ENCODE assay signal across 19 cellular contexts in the genomic region with DNA sequence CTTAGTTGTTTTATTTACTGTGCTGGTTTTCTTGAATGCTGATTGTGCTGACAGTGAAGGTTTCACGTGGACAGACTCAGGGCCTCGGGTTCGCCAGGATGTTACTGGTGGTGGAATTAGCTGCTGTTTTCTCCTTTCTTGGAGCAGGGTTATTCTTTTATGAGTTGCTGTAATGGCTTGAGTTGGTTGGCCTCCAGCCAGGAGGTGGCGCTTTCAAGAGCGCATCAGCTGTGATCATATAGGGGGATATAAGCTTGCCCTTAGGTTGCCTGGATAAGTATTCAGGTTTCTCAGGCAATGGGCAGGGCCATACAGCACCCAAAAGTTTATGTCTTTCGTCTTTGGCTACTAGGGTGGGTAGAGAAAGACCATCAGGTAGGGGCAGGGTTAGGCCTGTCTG.
A peak's percentile ranks its signal among the peaks of the same experiment; 100 is the strongest.
DNase-seq lines count a peak whose midpoint lies in the region; ATAC-seq and TF ChIP-seq lines count a peak whose summit lies in the region.
"Had no signal": no experiment of that assay in that cellular context is flagged by ENCODE, and none has a peak within 500 bp of the region (broad histone marks: within the 10 kb centered on the region; RNA-seq: fewer than 3 reads in every experiment).

No MANE protein-coding gene starts in this region.

- H3K27ac Mint-ChIP-seq in endodermal cell = no peak overlapping the region
- H3K27ac Mint-ChIP-seq: B cell; CD14-positive monocyte; CD4-positive, alpha-beta T cell; CD8-positive, alpha-beta memory T cell; HFFc6 had no signal

- no peak overlapping the region for H3K4me3 ChIP-seq in Jurkat, Clone E6-1 (ENCODE audit: low read length)
- H3K4me3 ChIP-seq in OCI-LY7 (ENCODE audit: low read depth, low read length, poor library complexity, severe bottlenecking) (no peak overlapping the region), endodermal cell (ENCODE audit: low read length) (no peak overlapping the region)
- H3K4me3 ChIP-seq: BLaER1 treated with 17β-estradiol and CSF1 and Interleukin-3, amounts not matched to agents 10 nM and 100 nM; GM12878; GM23248; HAP-1 had no signal

- TF ChIP-seq CTCF in OCI-LY7 (conservative IDR thresholded peaks at IDR 0.05; ENCODE audit: low read length) = peak; percentile 32; the same call in 1 of the 2 replicates
- TF ChIP-seq CTCF in endodermal cell (conservative IDR thresholded peaks at IDR 0.05) = peak; percentile 32

- no peak overlapping the region for H3K27ac ChIP-seq in OCI-LY7 (ENCODE audit: low read depth, low read length, poor library complexity, severe bottlenecking)
- no peak overlapping the region for H3K27ac ChIP-seq in endodermal cell (ENCODE audit: low read depth, low read length)
- H3K27ac ChIP-seq: BLaER1 treated with 17β-estradiol and CSF1 and Interleukin-3, amounts not matched to agents 10 nM and 100 nM; GM23248 had no signal

- H3K9ac ChIP-seq in endodermal cell (ENCODE audit: extremely low read depth, low read length, poor library complexity, severe bottlenecking) = no peak overlapping the region
- H3K9ac ChIP-seq: BLaER1 treated with 17β-estradiol and CSF1 and Interleukin-3, amounts not matched to agents 10 nM and 100 nM; GM23248 had no signal

- H3K27me3 ChIP-seq in endodermal cell (ENCODE audit: control insufficient read depth, insufficient read depth, low read length, poor library complexity, severe bottlenecking) = no peaks in the 10 kb centered on the region
- H3K27me3 ChIP-seq: BLaER1 treated with 17β-estradiol and CSF1 and Interleukin-3, amounts not matched to agents 10 nM and 100 nM had no signal

- H3K9me3 ChIP-seq in OCI-LY7 (ENCODE audit: low read length) (no peaks in the 10 kb centered on the region), endodermal cell (ENCODE audit: control insufficient read depth, low read length) (no peaks in the 10 kb centered on the region)
- H3K9me3 ChIP-seq: BLaER1 treated with 17β-estradiol and CSF1 and Interleukin-3, amounts not matched to agents 10 nM and 100 nM; HAP-1 had no signal

- H3K4me1 Mint-ChIP-seq in endodermal cell = no peaks in the 10 kb centered on the region
- H3K4me1 Mint-ChIP-seq: B cell; CD14-positive monocyte; CD8-positive, alpha-beta memory T cell had no signal

- H3K27me3 Mint-ChIP-seq in endodermal cell (ENCODE audit: insufficient read depth) = no peaks in the 10 kb centered on the region
- H3K27me3 Mint-ChIP-seq: B cell; CD4-positive, alpha-beta T cell; CD8-positive, alpha-beta memory T cell had no signal

- POLR2A ChIA-PET in OCI-LY7 (lab: Charles Lee) = no interaction called here

- intact Hi-C loops in OCI-LY7 (cut with micrococcal nuclease; ENCODE audit: unreplicated experiment) = no loop called here

- CTCF ChIA-PET in OCI-LY7 (lab: Charles Lee; ENCODE audit: unreplicated experiment) = no interaction called here

- DNase-seq in Jurkat, Clone E6-1 (ENCODE audit: low read depth, low spot score) = peak; percentile 4
- DNase-seq in OCI-LY7 (ENCODE audit: low spot score) (no peak), endodermal cell (peak; percentile 57), activated gamma-delta T cell (lab: John Stamatoyannopoulos, UW) (no peak), NCI-H1092 (lab: John Stamatoyannopoulos, UW) (no peak)
- DNase-seq: CD4-positive, alpha-beta T cell; CD8-positive, alpha-beta memory T cell; DMS 273 treated with DMSO at 0.1 percent for 48 hours; DMS79; EL; GDM1; GM23248; HFFc6 had no signal

- H3K36me3 Mint-ChIP-seq in endodermal cell (ENCODE audit: low read depth) = peaks cover 24% of the 10 kb centered on the region
- H3K36me3 Mint-ChIP-seq: CD14-positive monocyte had no signal

- no TSS peak for BruUV-seq in OCI-LY7 (replicated peaks; lab: Mats Ljungman, UMichigan)

- H3K9me2 ChIP-seq in OCI-LY7 (ENCODE audit: insufficient read depth, low read length) = no peaks in the 10 kb centered on the region

- no peak for ATAC-seq in HG03439 (IDR thresholded peaks at IDR 0.05; ENCODE audit: unreplicated experiment)
- ATAC-seq: GM12878 had no signal

- no peaks in the 10 kb centered on the region for H3K4me1 ChIP-seq in OCI-LY7 (ENCODE audit: insufficient read depth, low read length, poor library complexity, severe bottlenecking)
- H3K4me1 ChIP-seq in endodermal cell (ENCODE audit: control insufficient read depth, insufficient read depth, low read length) = no peaks in the 10 kb centered on the region
- H3K4me1 ChIP-seq: BLaER1 treated with 17β-estradiol and CSF1 and Interleukin-3, amounts not matched to agents 10 nM and 100 nM; HAP-1 had no signal

- H3K4me2 ChIP-seq in OCI-LY7 (ENCODE audit: low read length) = no peak overlapping the region
- H3K4me2 ChIP-seq: BLaER1 treated with 17β-estradiol and CSF1 and Interleukin-3, amounts not matched to agents 10 nM and 100 nM had no signal

- no peak overlapping the region for H2AFZ ChIP-seq in OCI-LY7 (ENCODE audit: low read length)
- H2AFZ ChIP-seq: GM23248 had no signal

- peaks cover 16% of the 10 kb centered on the region for H3K9me3 Mint-ChIP-seq in endodermal cell
- H3K9me3 Mint-ChIP-seq: CD4-positive, alpha-beta T cell; HFFc6 had no signal

- no peak overlapping the region for H3K4me3 Mint-ChIP-seq in endodermal cell
- H3K4me3 Mint-ChIP-seq: B cell; CD14-positive monocyte; CD4-positive, alpha-beta T cell; CD8-positive, alpha-beta memory T cell; HFFc6 had no signal

- 92 to 100% methylated on average over 3 to 6 of the region's 6 CpGs for WGBS in endodermal cell (ENCODE audit: insufficient coverage in 1 of 2, insufficient read length in 1 of 2), 2 experiments

- H3K36me3 ChIP-seq in OCI-LY7 (ENCODE audit: insufficient read depth, low read length) (no peaks in the 10 kb centered on the region), endodermal cell (ENCODE audit: control insufficient read depth, insufficient read depth, low read length) (no peaks in the 10 kb centered on the region)
- H3K36me3 ChIP-seq: BLaER1 treated with 17β-estradiol and CSF1 and Interleukin-3, amounts not matched to agents 10 nM and 100 nM; HAP-1 had no signal

- no peaks in the 10 kb centered on the region for H3K79me2 ChIP-seq in OCI-LY7 (ENCODE audit: insufficient read depth, low read depth, low read length)

- H4K20me1 ChIP-seq in OCI-LY7 (ENCODE audit: insufficient read depth, low read length) = no peaks in the 10 kb centered on the region
- H4K20me1 ChIP-seq: BLaER1 treated with 17β-estradiol and CSF1 and Interleukin-3, amounts not matched to agents 10 nM and 100 nM had no signal

Comparison
In these comparisons a context has a peak if more than half of its experiments do, and no peak if none do; other contexts are left out.
1. DNase-seq: peak in Jurkat, Clone E6-1 (single experiment) and endodermal cell (single experiment); none in OCI-LY7 (single experiment), activated gamma-delta T cell (single experiment) and NCI-H1092 (single experiment).